In the genomic region with DNA sequence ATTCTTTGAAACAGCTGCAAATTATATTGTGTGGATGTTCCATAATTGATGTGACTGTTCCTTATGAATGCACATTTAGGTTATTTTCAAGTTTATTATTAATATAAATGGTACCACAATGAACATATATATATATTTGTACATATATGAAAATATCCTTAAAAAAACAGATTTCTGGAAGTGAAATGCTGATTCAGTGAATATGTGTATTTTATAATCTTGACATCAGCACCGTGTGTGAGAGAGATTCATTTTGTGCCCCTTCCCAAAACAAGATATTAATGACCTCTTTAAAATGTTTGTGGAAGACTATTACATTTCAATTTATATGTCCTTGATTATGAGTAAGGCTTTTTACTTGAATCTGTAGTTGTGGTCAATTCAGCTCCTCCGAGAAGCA, we compare ENCODE assay signal across 28 cellular contexts.
"Had no signal": no experiment of that assay in that cellular context is flagged by ENCODE, and none has a peak within 500 bp of the region (broad histone marks: within the 10 kb centered on the region; RNA-seq: fewer than 3 reads in every experiment).

No MANE protein-coding gene starts in this region.

- FAIRE-seq: urothelium cell line had no signal

- ATAC-seq: stimulated activated effector memory CD8-positive, alpha-beta T cell treated with anti-CD3 and anti-CD28 coated beads, Interleukin-12 subunit alpha, Interleukin-12 subunit beta, amount 100 ng/mL, for 72 hours; stimulated activated memory B cell treated with anti-CD40 and anti-IgM and Interleukin-4, amounts not matched to agents 10 μg/mL and 1 μg/mL and 100 μg/mL, for 72 hours; stimulated activated naive B cell treated with anti-CD40 and anti-IgM and Interleukin-4, amounts not matched to agents 10 μg/mL and 1 μg/mL and 100 μg/mL, for 72 hours; stimulated activated naive CD8-positive, alpha-beta T cell treated with anti-CD3 and anti-CD28 coated beads, Interleukin-15, amount 100 ng/mL, for 72 hours; stimulated activated naive CD8-positive, alpha-beta T cell treated with anti-CD3 and anti-CD28 coated beads, Interleukin-15, Interleukin-2, amounts not matched to agents 100 U/mL and 50 U/mL, for 24 hours; upper lobe of right lung had no signal

- H3K4me3 ChIP-seq: stomach, suprapubic skin, thoracic aorta, thyroid gland, tibial artery, tibial nerve, transverse colon, upper lobe of left lung, upper lobe of right lung, uterus, vagina had no signal

- H3K9me3 ChIP-seq: stomach, suprapubic skin, thoracic aorta, thyroid gland, tibial artery, tibial nerve, transverse colon, upper lobe of left lung, upper lobe of right lung, uterus, vagina had no signal

- H3K27me3 Mint-ChIP-seq: stimulated activated naive B cell treated with anti-CD40 and anti-IgM and Interleukin-4, amounts not matched to agents 10 μg/mL and 1 μg/mL and 100 μg/mL, for 72 hours; type B pancreatic cell had no signal

- DNase-seq: stimulated activated CD4-positive, alpha-beta T cell treated with anti-CD3 and anti-CD28 coated beads, Interleukin-2, amount 100 ng/mL, for 48 hours; stimulated activated CD4-positive, alpha-beta T cell treated with anti-CD3 and anti-CD28 coated beads, Interleukin-4, amount 100 ng/mL, for 1 hour; stimulated activated CD4-positive, alpha-beta T cell treated with anti-CD3 and anti-CD28 coated beads, Interleukin-4, amount 100 ng/mL, for 24 hours; stimulated activated CD4-positive, alpha-beta T cell treated with anti-CD3 and anti-CD28 coated beads, Interleukin-4, amount 100 ng/mL, for 4 hours; stimulated activated CD8-positive, alpha-beta memory T cell treated with anti-CD3 and anti-CD28 coated beads, Interleukin-4, amount 100 ng/mL, for 48 hours; stimulated activated naive B cell treated with anti-CD40 and anti-IgM and Interleukin-4, amounts not matched to agents 10 μg/mL and 1 μg/mL and 100 μg/mL, for 72 hours; stimulated activated naive CD4-positive, alpha-beta T cell; stimulated activated naive CD4-positive, alpha-beta T cell treated with Interleukin-2 at 50 U/mL for 16 hours; stimulated activated naive CD8-positive, alpha-beta T cell treated with anti-CD3 and anti-CD28 coated beads, Interleukin-15, amount 100 ng/mL, for 72 hours; stimulated activated naive CD8-positive, alpha-beta T cell treated with anti-CD3 and anti-CD28 coated beads, Interleukin-15, Interleukin-2, amounts not matched to agents 100 U/mL and 50 U/mL, for 24 hours; stomach; substantia nigra; thyroid gland; tibial artery; transverse colon; trophoblast cell; upper lobe of left lung; upper lobe of right lung; uterus had no signal

- H3K4me3 Mint-ChIP-seq: stimulated activated effector memory CD8-positive, alpha-beta T cell treated with anti-CD3 and anti-CD28 coated beads, Interleukin-12 subunit alpha, Interleukin-12 subunit beta, amount 100 ng/mL, for 72 hours; stimulated activated memory B cell treated with anti-CD40 and anti-IgM and Interleukin-4, amounts not matched to agents 10 μg/mL and 1 μg/mL and 100 μg/mL, for 72 hours; stimulated activated naive B cell treated with anti-CD40 and anti-IgM and Interleukin-4, amounts not matched to agents 10 μg/mL and 1 μg/mL and 100 μg/mL, for 72 hours; stimulated activated naive CD8-positive, alpha-beta T cell treated with anti-CD3 and anti-CD28 coated beads, Interleukin-15, amount 100 ng/mL, for 72 hours; stimulated activated naive CD8-positive, alpha-beta T cell treated with anti-CD3 and anti-CD28 coated beads, Interleukin-15, Interleukin-2, amounts not matched to agents 100 ng/mL and 50 ng/mL, for 24 hours; type B pancreatic cell had no signal

- H3K4me1 Mint-ChIP-seq: stimulated activated effector memory CD8-positive, alpha-beta T cell treated with anti-CD3 and anti-CD28 coated beads, Interleukin-12 subunit alpha, Interleukin-12 subunit beta, amount 100 ng/mL, for 72 hours; stimulated activated memory B cell treated with anti-CD40 and anti-IgM and Interleukin-4, amounts not matched to agents 10 μg/mL and 1 μg/mL and 100 μg/mL, for 72 hours; stimulated activated naive B cell treated with anti-CD40 and anti-IgM and Interleukin-4, amounts not matched to agents 10 μg/mL and 1 μg/mL and 100 μg/mL, for 72 hours; stimulated activated naive CD8-positive, alpha-beta T cell treated with anti-CD3 and anti-CD28 coated beads, Interleukin-15, amount 100 ng/mL, for 72 hours had no signal

- H3K27me3 ChIP-seq: thyroid gland, tibial nerve, transverse colon, upper lobe of left lung, upper lobe of right lung, uterus, vagina had no signal

- H3K36me3 Mint-ChIP-seq: stimulated activated effector memory CD8-positive, alpha-beta T cell treated with anti-CD3 and anti-CD28 coated beads, Interleukin-12 subunit alpha, Interleukin-12 subunit beta, amount 100 ng/mL, for 72 hours; stimulated activated memory B cell treated with anti-CD40 and anti-IgM and Interleukin-4, amounts not matched to agents 10 μg/mL and 1 μg/mL and 100 μg/mL, for 72 hours; stimulated activated naive B cell treated with anti-CD40 and anti-IgM and Interleukin-4, amounts not matched to agents 10 μg/mL and 1 μg/mL and 100 μg/mL, for 72 hours; type B pancreatic cell had no signal

- H3K4me1 ChIP-seq: stomach, suprapubic skin, thyroid gland, tibial artery, tibial nerve, transverse colon, upper lobe of left lung, upper lobe of right lung, uterus, vagina had no signal

- H3K9me3 Mint-ChIP-seq: stimulated activated effector memory CD8-positive, alpha-beta T cell treated with anti-CD3 and anti-CD28 coated beads, Interleukin-12 subunit alpha, Interleukin-12 subunit beta, amount 100 ng/mL, for 72 hours; stimulated activated memory B cell treated with anti-CD40 and anti-IgM and Interleukin-4, amounts not matched to agents 10 μg/mL and 1 μg/mL and 100 μg/mL, for 72 hours; stimulated activated naive B cell treated with anti-CD40 and anti-IgM and Interleukin-4, amounts not matched to agents 10 μg/mL and 1 μg/mL and 100 μg/mL, for 72 hours; stimulated activated naive CD8-positive, alpha-beta T cell treated with anti-CD3 and anti-CD28 coated beads, Interleukin-15, amount 100 ng/mL, for 72 hours; stimulated activated naive CD8-positive, alpha-beta T cell treated with anti-CD3 and anti-CD28 coated beads, Interleukin-15, Interleukin-2, amounts not matched to agents 100 ng/mL and 50 ng/mL, for 24 hours; type B pancreatic cell had no signal

- H3K27ac ChIP-seq: stomach, suprapubic skin, thoracic aorta, thyroid gland, tibial artery, tibial nerve, transverse colon, upper lobe of left lung, upper lobe of right lung, uterus, vagina had no signal

- H3K36me3 ChIP-seq: stomach, suprapubic skin, thoracic aorta, thyroid gland, tibial artery, tibial nerve, transverse colon, upper lobe of left lung, upper lobe of right lung, uterus, vagina had no signal

- H3K27ac Mint-ChIP-seq: stimulated activated effector memory CD8-positive, alpha-beta T cell treated with anti-CD3 and anti-CD28 coated beads, Interleukin-12 subunit alpha, Interleukin-12 subunit beta, amount 100 ng/mL, for 72 hours; stimulated activated memory B cell treated with anti-CD40 and anti-IgM and Interleukin-4, amounts not matched to agents 10 μg/mL and 1 μg/mL and 100 μg/mL, for 72 hours; stimulated activated naive B cell treated with anti-CD40 and anti-IgM and Interleukin-4, amounts not matched to agents 10 μg/mL and 1 μg/mL and 100 μg/mL, for 72 hours; stimulated activated naive CD8-positive, alpha-beta T cell treated with anti-CD3 and anti-CD28 coated beads, Interleukin-15, amount 100 ng/mL, for 72 hours; stimulated activated naive CD8-positive, alpha-beta T cell treated with anti-CD3 and anti-CD28 coated beads, Interleukin-15, Interleukin-2, amounts not matched to agents 100 ng/mL and 50 ng/mL, for 24 hours; type B pancreatic cell had no signal
